8 cellular contexts compared by ENCODE assay signal in the genomic region with DNA sequence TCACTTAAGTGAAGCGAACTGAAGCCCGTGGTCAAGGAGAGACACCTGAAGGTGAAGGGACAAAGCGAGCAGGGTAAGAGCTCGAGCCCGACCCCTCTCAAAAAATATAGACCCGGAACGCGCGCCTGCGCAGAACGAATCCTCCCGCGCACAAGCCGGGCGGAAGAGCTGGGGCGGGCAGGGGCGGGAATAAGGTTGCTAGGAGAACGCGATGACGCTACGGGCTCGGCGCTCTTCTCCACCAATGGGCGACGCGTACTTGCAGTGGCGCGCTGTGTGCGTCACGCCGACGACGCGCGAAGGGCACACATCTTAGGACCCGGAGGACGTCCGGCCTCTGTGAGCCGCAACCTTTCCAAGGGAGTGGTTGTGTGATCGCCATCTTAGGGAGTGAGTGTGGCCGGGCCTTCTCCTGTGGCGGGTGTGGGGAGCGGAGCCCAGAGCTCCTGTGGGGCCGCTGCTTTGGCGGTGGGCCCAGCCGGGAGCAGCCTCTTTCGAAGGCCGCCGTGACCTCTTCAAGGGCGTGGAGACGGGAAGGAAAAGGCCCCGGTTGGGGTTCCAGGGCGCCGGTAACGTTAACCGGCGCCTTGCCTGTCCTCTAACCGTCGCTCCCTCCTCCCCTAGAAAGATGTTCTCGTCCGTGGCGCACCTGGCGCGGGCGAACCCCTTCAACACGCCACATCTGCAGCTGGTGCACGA. TPM values are rescaled to one million over a fixed set of nuclear protein-coding genes. Genes with fewer than 3 reads are reported as not detected.
A peak's percentile ranks its signal among the peaks of the same experiment; 100 is the strongest.
DNase-seq lines count a peak whose midpoint lies in the region; ATAC-seq, FAIRE-seq and TF ChIP-seq lines count a peak whose summit lies in the region.

A gene (plus strand): TSS at position 336 of the 699 bp plus-strand sequence. CDS start 293 bp downstream, at position 629.

- under 1% methylated on average over 67 of the region's 67 CpGs for WGBS in HUES64

- H3K9ac ChIP-seq in HUES64 (ENCODE audit: low read depth, low read length) (peak within 1 kb of the TSS; percentile 98), OCI-LY1 (ENCODE audit: low read length) (peak within 1 kb of the TSS; percentile 100)

- DNase-seq in Calu3 (peak; percentile 95), mesothelial cell of epicardium (ENCODE audit: low spot score in 2 of 2, unreplicated experiment in 2 of 2) (peak; percentile 90 to 91)
- DNase-seq in activated CD8-positive, alpha-beta memory T cell treated with anti-CD3 and anti-CD28 coated beads, Interleukin-2, amount 50 U/mL, for 4 hours = peak; percentile 96
- peak; percentile 91 for DNase-seq in stimulated activated CD8-positive, alpha-beta memory T cell treated with anti-CD3 and anti-CD28 coated beads, Interleukin-15, amount 100 ng/mL, for 48 hours (ENCODE audit: low read depth in 2 of 2)

- H3K9me2 ChIP-seq in OCI-LY1 (ENCODE audit: low read depth, low read length) = no peaks in the 10 kb centered on the region

- H3K36me3 ChIP-seq in HUES64 (ENCODE audit: insufficient read depth, low read length) (peaks cover 36% of the 10 kb centered on the region), OCI-LY1 (ENCODE audit: insufficient read depth, low read length) (peaks cover 46% of the 10 kb centered on the region)

- H3K9me3 Mint-ChIP-seq in Calu3 (ENCODE audit: low read depth, unreplicated experiment) (no peaks in the 10 kb centered on the region), mesothelial cell of epicardium (no peaks in the 10 kb centered on the region)

- intact Hi-C loops in Calu3 (cut with micrococcal nuclease; ENCODE audit: unreplicated experiment) = loop anchor here (1.0 to 2.0 kb wide), 2 partner anchors 27 to 52 kb away; a partner anchor contains a TSS

- H3K9me3 ChIP-seq in HUES64 (ENCODE audit: insufficient read depth, low read depth, low read length) (no peaks in the 10 kb centered on the region), OCI-LY1 (ENCODE audit: low read length) (no peaks in the 10 kb centered on the region)

- H3K36me3 Mint-ChIP-seq in Calu3 (ENCODE audit: insufficient read depth, unreplicated experiment) (peaks cover 61% of the 10 kb centered on the region), mesothelial cell of epicardium (peaks cover 9% of the 10 kb centered on the region)

- H4K20me1 ChIP-seq in OCI-LY1 (ENCODE audit: insufficient read depth, low read length) = 0 out of 2 replicates have a peak, but pooled peaks cover 4% of the 10 kb centered on the region

- H3K27ac Mint-ChIP-seq in Calu3 (ENCODE audit: unreplicated experiment) (peak within 1 kb of the TSS; percentile 99), mesothelial cell of epicardium (peak within 1 kb of the TSS; percentile 98)

- peak within 1 kb of the TSS; percentile 35; the same call in 1 of the 2 replicates for H2AFZ ChIP-seq in OCI-LY1 (ENCODE audit: low read length)

- no peaks in the 10 kb centered on the region for H3K27me3 Mint-ChIP-seq in Calu3 (ENCODE audit: unreplicated experiment)
- no peaks in the 10 kb centered on the region for H3K27me3 Mint-ChIP-seq in mesothelial cell of epicardium (ENCODE audit: low read depth)

- peak within 1 kb of the TSS; percentile 79 for H3K4me3 ChIP-seq in HUES64 (ENCODE audit: low read length)
- peak within 1 kb of the TSS; percentile 100 for H3K4me3 ChIP-seq in OCI-LY1 (ENCODE audit: low read depth, low read length, poor library complexity, severe bottlenecking)

- H3K4me1 ChIP-seq in HUES64 (ENCODE audit: insufficient read depth, low read length) (peaks cover 15% of the 10 kb centered on the region; the same call in 1 of the 2 replicates), OCI-LY1 (ENCODE audit: insufficient read depth, low read length, severe bottlenecking) (peaks cover 27% of the 10 kb centered on the region)

- CTCF ChIA-PET in Calu3 (lab: Charles Lee) = interaction anchor here (0.7 to 3.8 kb wide), 6 partner anchors 27 to 175 kb away, joined by 3 to 35 read pairs (median 3); a partner anchor contains a TSS

- peaks cover 37% of the 10 kb centered on the region for H3K79me2 ChIP-seq in OCI-LY1 (ENCODE audit: insufficient read depth, low read length)

- TF ChIP-seq CTCF in Calu3 (IDR thresholded peaks at IDR 0.05; ENCODE audit: unreplicated experiment) = no peak
- TF ChIP-seq CTCF in OCI-LY1 (IDR thresholded peaks at IDR 0.05; ENCODE audit: low read length) = no peak
- TF ChIP-seq CTCF in mesothelial cell of epicardium (IDR thresholded peaks at IDR 0.05; ENCODE audit: unreplicated experiment) = no peak

- peak; percentile 99 for ATAC-seq in GM21447 (IDR thresholded peaks at IDR 0.05; ENCODE audit: unreplicated experiment)

- H3K27ac ChIP-seq in HUES64 (ENCODE audit: low read depth, low read length) (peak within 1 kb of the TSS; percentile 90), OCI-LY1 (ENCODE audit: low read depth, low read length, poor library complexity, severe bottlenecking) (peak within 1 kb of the TSS; percentile 80)

- FAIRE-seq in endometrium (lab: Jason Lieb, UNC) = peak; percentile 57

- H3K27me3 ChIP-seq in HUES64 (ENCODE audit: insufficient read depth, low read length) = no peaks in the 10 kb centered on the region
- no peaks in the 10 kb centered on the region for H3K27me3 ChIP-seq in OCI-LY1 (ENCODE audit: insufficient read depth, low read length)

- H3F3A ChIP-seq in OCI-LY1 (ENCODE audit: insufficient read depth, low read length) = no peaks in the 10 kb centered on the region

- H3K4me1 Mint-ChIP-seq in Calu3 (ENCODE audit: low read depth, unreplicated experiment) = peaks cover 18% of the 10 kb centered on the region
- H3K4me1 Mint-ChIP-seq in mesothelial cell of epicardium = peaks cover 18% of the 10 kb centered on the region

- H3K4me3 Mint-ChIP-seq in Calu3 (ENCODE audit: low read depth, unreplicated experiment) = peak within 1 kb of the TSS; percentile 92
- H3K4me3 Mint-ChIP-seq in mesothelial cell of epicardium = peak within 1 kb of the TSS; percentile 92

- peak within 1 kb of the TSS; percentile 82 for H3K4me2 ChIP-seq in OCI-LY1 (ENCODE audit: low read length)

- no TSS peak for BruUV-seq in Calu3 (replicated peaks; lab: Mats Ljungman, UMichigan)

RNA-seq across cellular contexts. Expression of the gene that starts here (rescaled TPM):
- total RNA-seq in Calu3 (2022) = 486 and 520 TPM in 2 replicates
- polyA plus RNA-seq in HUES64 (2013, experiment 1 of 2) = 489 TPM
- 524 TPM for polyA plus RNA-seq in HUES64 (2013, experiment 2 of 2)
- 511 to 541 TPM (median 522 TPM) in 3 replicates for total RNA-seq in mesothelial cell of epicardium

Comparison
In these comparisons a context has a peak if more than half of its experiments do, and no peak if none do; other contexts are left out.
1. Peak in every context shown above with its lines: DNase-seq, ATAC-seq, H3K4me3 ChIP-seq and H3K27ac ChIP-seq.